In genomic region chr4:142984871-142985585, GRCh38 we compare ENCODE assay signal across 9 cellular contexts.
DNase-seq lines count a peak whose midpoint lies in the region; ATAC-seq and TF ChIP-seq lines count a peak whose summit lies in the region.
"Had no signal": no experiment of that assay in that cellular context is flagged by ENCODE, and none has a peak within 500 bp of the region (broad histone marks: within the 10 kb centered on the region; RNA-seq: fewer than 3 reads in every experiment).

No MANE protein-coding gene starts in this region.

- intact Hi-C loops in HCT116 (cut with micrococcal nuclease): loop anchor here (2.0 to 10.0 kb wide), 4 partner anchors 37 to 860 kb away; no protein-coding TSS in a partner anchor

- ATAC-seq in HCT116 (peak; percentile 96), HG03378 (IDR thresholded peaks at IDR 0.05; ENCODE audit: unreplicated experiment) (no peak), HG03108 (IDR thresholded peaks at IDR 0.05; ENCODE audit: unreplicated experiment) (no peak)

- peak overlapping the region; percentile 75 for H2AFZ ChIP-seq in HCT116 (ENCODE audit: low read depth, low read length, poor library complexity, severe bottlenecking)

- H3K4me1 ChIP-seq in HCT116 (ENCODE audit: control insufficient read depth in 1 of 2, insufficient read depth in 2 of 2, low read length in 2 of 2): no peaks in the 10 kb centered on the region
- H3K4me1 ChIP-seq in iPS DF 6.9 (ENCODE audit: control insufficient read depth, insufficient read depth, low read length): no peaks in the 10 kb centered on the region
- H3K4me1 ChIP-seq: right atrium auricular region had no signal

- H3K27ac ChIP-seq in HCT116 (ENCODE audit: low read depth, low read length): no peak overlapping the region
- no peak overlapping the region for H3K27ac ChIP-seq in iPS DF 6.9 (ENCODE audit: low read length)
- H3K27ac ChIP-seq: right atrium auricular region had no signal

- CTCF ChIA-PET in HCT116 (lab: Charles Lee): interaction anchor here (0.6 to 1.8 kb wide), 14 partner anchors 9 to 498 kb away, joined by 3 to 22 read pairs (median 4); no protein-coding TSS in a partner anchor

- TF ChIP-seq RAD21 in HCT116 (IDR thresholded peaks at IDR 0.05; ENCODE audit: low read depth): peak; percentile 66

- H3K4me3 ChIP-seq in AG09309 (ENCODE audit: control insufficient read depth, low read depth, low read length) (no peak overlapping the region), HCT116 (replicated peaks in 1 of 2; ENCODE audit: low read depth in 1 of 2, low read length in 2 of 2) (no peak overlapping the region), iPS DF 6.9 (ENCODE audit: low read length) (no peak overlapping the region)
- H3K4me3 ChIP-seq: right atrium auricular region had no signal

- H3K9me3 ChIP-seq in HCT116 (ENCODE audit: control insufficient read depth in 1 of 2, insufficient read depth in 1 of 2, low read depth in 1 of 2, low read length in 2 of 2): no peaks in the 10 kb centered on the region
- no peaks in the 10 kb centered on the region for H3K9me3 ChIP-seq in iPS DF 6.9 (ENCODE audit: control insufficient read depth, insufficient read depth, low read length)

- H3K4me2 ChIP-seq in HCT116 (ENCODE audit: low read length): no peak overlapping the region

- WGBS in iPS DF 6.9 (ENCODE audit: insufficient coverage, insufficient read length): no CpG with 5 or more reads among the region's 3 CpGs

- no peak overlapping the region for H3K9ac ChIP-seq in HCT116 (ENCODE audit: low read length)

- H3K79me2 ChIP-seq in HCT116 (ENCODE audit: insufficient read depth, low read length): no peaks in the 10 kb centered on the region

- TF ChIP-seq CTCF in AG09309 (IDR thresholded peaks at IDR 0.05; ENCODE audit: control insufficient read depth, insufficient read depth, low read depth, low read length, missing control alignments) (peak; percentile 63), HCT116 (IDR thresholded peaks at IDR 0.05 in 2 of 3, conservative IDR thresholded peaks at IDR 0.05 in 1 of 3; ENCODE audit: borderline replicate concordance in 1 of 3, insufficient read depth in 1 of 3, low read depth in 2 of 3, low read length in 2 of 3) (peak; percentile 57 to 66 (median 62); a peak in 5 of 6 replicates), GM13976 (IDR thresholded peaks at IDR 0.05; ENCODE audit: borderline replicate concordance, control extremely low read depth, extremely low read depth, insufficient read depth, missing control alignments) (no peak)

- no peaks in the 10 kb centered on the region for H3K9me2 ChIP-seq in HCT116 (ENCODE audit: insufficient read depth)

- RAD21 ChIA-PET in HCT116 (lab: Charles Lee; ENCODE audit: low non-redundant PET in 1 of 2, low total read pairs in 2 of 2, uncharacterized antibody in 2 of 2, unreplicated experiment in 2 of 2): interaction anchor here in 1 of 2 experiments (0.8 to 1.0 kb wide), 2 partner anchors 41 to 100 kb away, joined by 3 read pairs; no protein-coding TSS in a partner anchor

- H3K36me3 ChIP-seq in HCT116 (ENCODE audit: control insufficient read depth in 1 of 2, insufficient read depth in 2 of 2, low read length in 2 of 2) (no peaks in the 10 kb centered on the region), iPS DF 6.9 (ENCODE audit: control insufficient read depth, insufficient read depth, low read length) (no peaks in the 10 kb centered on the region)
- H3K36me3 ChIP-seq: right atrium auricular region had no signal

- no peaks in the 10 kb centered on the region for H4K20me1 ChIP-seq in HCT116 (ENCODE audit: insufficient read depth)

- POLR2A ChIA-PET in HCT116 (lab: Charles Lee): no interaction called here

- H3K27me3 ChIP-seq in HCT116 (ENCODE audit: insufficient read depth, low read length) (no peaks in the 10 kb centered on the region), iPS DF 6.9 (ENCODE audit: control insufficient read depth, insufficient read depth, low read length) (no peaks in the 10 kb centered on the region)
- H3K27me3 ChIP-seq: right atrium auricular region had no signal

- in situ Hi-C loops in GM13976 (cut with MboI; ENCODE audit: low sequenced_read_pairs, unreplicated experiment): no loop called here

- TF ChIP-seq POLR2A in HCT116 (IDR thresholded peaks at IDR 0.05; ENCODE audit: borderline replicate concordance, extremely low read depth, insufficient read depth, insufficient read length): no peak

- DNase-seq in AG09309 (ENCODE audit: low read depth): no peak
- DNase-seq in HCT116 (ENCODE audit: low read depth, low spot score): peak; percentile 40
- DNase-seq in SK-N-DZ (ENCODE audit: low spot score): peak; percentile 23
- DNase-seq in iPS DF 6.9 (ENCODE audit: low read depth, low spot score): peak; percentile 31
- DNase-seq in GM13976 (ENCODE audit: low spot score): no peak
- no peak for DNase-seq in activated naive CD4-positive, alpha-beta T cell treated with Interleukin-2 at 50 U/mL for 16 hours

- no TSS peak for BruUV-seq in HCT116 (replicated peaks; lab: Mats Ljungman, UMichigan)

TF ChIP-seq in HCT116, 20 proteins besides CTCF, POLR2A, EP300 and RAD21:
- TF ChIP-seq ZFX (IDR thresholded peaks at IDR 0.05) (no peak), YY1 (IDR thresholded peaks at IDR 0.05; ENCODE audit: extremely low read depth, insufficient replicate concordance, low read depth, low read length) (no peak), JUND (IDR thresholded peaks at IDR 0.05) (no peak), SRF (IDR thresholded peaks at IDR 0.05; ENCODE audit: low read depth) (no peak), FOSL1 (IDR thresholded peaks at IDR 0.05; ENCODE audit: low read depth) (no peak), EZH2phosphoT487 (IDR thresholded peaks at IDR 0.05; ENCODE audit: borderline replicate concordance) (no peak), ELF1 (IDR thresholded peaks at IDR 0.05; ENCODE audit: borderline replicate concordance, low read depth) (no peak), ZNF274 (IDR thresholded peaks at IDR 0.05; ENCODE audit: low read depth, low read length) (no peak), REST (IDR thresholded peaks at IDR 0.05; ENCODE audit: low read depth) (no peak), ATF3 (IDR thresholded peaks at IDR 0.05) (no peak), SP1 (IDR thresholded peaks at IDR 0.05; ENCODE audit: low read depth) (no peak), ZBTB33 (IDR thresholded peaks at IDR 0.05; ENCODE audit: extremely low read depth, insufficient replicate concordance, low read length) (no peak), TCF7L2 (IDR thresholded peaks at IDR 0.05; ENCODE audit: borderline replicate concordance, extremely low read depth, insufficient read depth, insufficient read length) (no peak)

Comparison
In these comparisons a context has a peak if more than half of its experiments do, and no peak if none do; other contexts are left out.
1. DNase-seq: peak in HCT116 (single experiment), SK-N-DZ (single experiment) and iPS DF 6.9 (single experiment); none in AG09309 (single experiment), GM13976 (single experiment) and activated naive CD4-positive, alpha-beta T cell treated with Interleukin-2 at 50 U/mL for 16 hours (single experiment).